ENCODE assay signal across 10 cellular contexts in the genomic region with DNA sequence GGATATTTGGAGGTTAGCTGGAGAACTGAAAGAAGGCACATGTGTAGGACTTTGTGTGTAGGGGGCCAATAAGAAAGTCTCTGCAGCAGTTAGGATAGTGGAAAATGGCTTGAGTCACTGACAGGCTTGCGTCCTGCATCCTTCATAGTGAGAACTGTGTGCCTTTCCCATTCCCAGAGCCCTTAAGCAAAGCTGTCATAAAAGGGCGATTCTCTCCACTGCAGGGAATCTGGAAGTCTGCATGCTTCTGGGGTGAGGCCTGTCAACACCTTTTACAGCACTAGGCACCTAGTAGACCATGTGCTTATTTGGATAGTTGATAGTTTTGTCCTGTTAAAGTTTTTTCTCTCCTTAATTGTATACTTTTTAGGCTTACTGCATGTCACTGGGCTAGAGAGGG. TPM values are rescaled to one million over a fixed set of nuclear protein-coding genes. Genes with fewer than 3 reads are reported as not detected.
DNase-seq lines count a peak whose midpoint lies in the region; ATAC-seq, FAIRE-seq and TF ChIP-seq lines count a peak whose summit lies in the region.
"Had no signal": no experiment of that assay in that cellular context is flagged by ENCODE, and none has a peak within 500 bp of the region (broad histone marks: within the 10 kb centered on the region; RNA-seq: fewer than 3 reads in every experiment).

No MANE protein-coding gene starts in this region.

- no peaks in the 10 kb centered on the region for H3K27me3 ChIP-seq in HUES64 (ENCODE audit: insufficient read depth, low read length)
- no peaks in the 10 kb centered on the region for H3K27me3 ChIP-seq in hepatocyte
- no peaks in the 10 kb centered on the region for H3K27me3 ChIP-seq in small intestine (ENCODE audit: control insufficient read depth in 2 of 2, insufficient read depth in 2 of 2, low read length in 2 of 2)
- H3K27me3 ChIP-seq in suprapubic skin, result no peaks in the 10 kb centered on the region

- no peak overlapping the region for H3K4me2 ChIP-seq in hepatocyte

- TF ChIP-seq EP300 in suprapubic skin (IDR thresholded peaks at IDR 0.05), result no peak

- ATAC-seq in GM21381 (IDR thresholded peaks at IDR 0.05; ENCODE audit: unreplicated experiment), result no peak
- ATAC-seq: CD8-positive, alpha-beta T cell had no signal

- no peaks in the 10 kb centered on the region for H3K36me3 ChIP-seq in HUES64 (ENCODE audit: insufficient read depth, low read length)
- H3K36me3 ChIP-seq in hepatocyte (replicated peaks; ENCODE audit: insufficient read depth, low read depth), result no peaks in the 10 kb centered on the region
- no peaks in the 10 kb centered on the region for H3K36me3 ChIP-seq in small intestine (ENCODE audit: control insufficient read depth in 2 of 2, insufficient read depth in 2 of 2, low read length in 2 of 2)
- H3K36me3 ChIP-seq in suprapubic skin, result no peaks in the 10 kb centered on the region

- H3K9me2 ChIP-seq in hepatocyte (replicated peaks; ENCODE audit: insufficient read depth), result no peaks in the 10 kb centered on the region

- peaks cover 7% of the 10 kb centered on the region for H4K20me1 ChIP-seq in hepatocyte (ENCODE audit: insufficient read depth, poor library complexity, severe bottlenecking)

- TF ChIP-seq POLR2A in suprapubic skin (IDR thresholded peaks at IDR 0.05), result no peak

- TF ChIP-seq CTCF in hepatocyte (IDR thresholded peaks at IDR 0.05; ENCODE audit: poor library complexity), result no peak
- no peak for TF ChIP-seq CTCF in suprapubic skin (IDR thresholded peaks at IDR 0.05)

- DNase-seq in cerebellar cortex (ENCODE audit: low spot score) (peak; percentile 77), hepatocyte (ENCODE audit: low spot score) (peak; percentile 52), small intestine (peak; percentile 8), suprapubic skin (ENCODE audit: low spot score in 2 of 2) (no peak), NCI-H524 (lab: John Stamatoyannopoulos, UW) (no peak)
- DNase-seq: CD8-positive, alpha-beta T cell; naive B cell had no signal

- peaks cover 87% of the 10 kb centered on the region for H3K79me2 ChIP-seq in hepatocyte

- H3K9me3 ChIP-seq in HUES64 (ENCODE audit: insufficient read depth, low read depth, low read length), result no peaks in the 10 kb centered on the region
- no peaks in the 10 kb centered on the region for H3K9me3 ChIP-seq in hepatocyte (ENCODE audit: low read depth)
- H3K9me3 ChIP-seq in small intestine (ENCODE audit: control insufficient read depth, low read depth), result no peaks in the 10 kb centered on the region
- H3K9me3 ChIP-seq in suprapubic skin, result no peaks in the 10 kb centered on the region

- whole genome bisulfite sequencing in HUES64, result 52% methylated on average over 2 of the region's 2 CpGs
- WGBS in hepatocyte (ENCODE audit: low lambda C conversion rate, missing lambda C conversion rate), result 33% methylated on average over 2 of the region's 2 CpGs
- WGBS in small intestine, 3 donors, result 61 to 75% (median 66%) methylated on average over 2 of the region's 2 CpGs
- 37% methylated on average over 2 of the region's 2 CpGs for WGBS in suprapubic skin

- H3K4me1 ChIP-seq in HUES64 (ENCODE audit: insufficient read depth, low read length) (peaks cover 54% of the 10 kb centered on the region), hepatocyte (ENCODE audit: insufficient read depth) (peaks cover 13% of the 10 kb centered on the region), small intestine (ENCODE audit: control insufficient read depth in 2 of 2, insufficient read depth in 1 of 2, low read depth in 1 of 2, low read length in 1 of 2) (peaks cover 0 to 8% of the 10 kb centered on the region in 2 donors), suprapubic skin (peaks cover 41% of the 10 kb centered on the region)

- FAIRE-seq in small intestine (lab: Jason Lieb, UNC), result no peak

- no peak overlapping the region for H2AFZ ChIP-seq in hepatocyte

- H3K4me3 ChIP-seq in HUES64 (ENCODE audit: low read length) (no peak overlapping the region), hepatocyte (no peak overlapping the region), small intestine (ENCODE audit: low read depth in 1 of 2, low read length in 2 of 2) (no peak overlapping the region), suprapubic skin (no peak overlapping the region)
- H3K4me3 ChIP-seq: coronary artery had no signal

- H3K27ac ChIP-seq in HUES64 (ENCODE audit: low read depth, low read length), result peak overlapping the region; percentile 34; the same call in 1 of the 2 replicates
- peak overlapping the region; percentile 63 for H3K27ac ChIP-seq in hepatocyte
- peak overlapping the region in 1 of 2 donors; percentile 26 for H3K27ac ChIP-seq in small intestine (ENCODE audit: low read depth in 1 of 2, low read length in 1 of 2)
- H3K27ac ChIP-seq in suprapubic skin, result no peak overlapping the region

- no peak overlapping the region for H3K9ac ChIP-seq in HUES64 (ENCODE audit: low read depth, low read length)

RNA-seq across cellular contexts. Expression of a gene that starts 39.4 kb away (rescaled TPM):
- 76.3 TPM for polyA plus RNA-seq in HUES64 (2013, experiment 1 of 2)
- polyA plus RNA-seq in HUES64 (2013, experiment 2 of 2), result 81.7 TPM
- total RNA-seq in hepatocyte, result 136 TPM in 2 replicates
- 47.1 and 60.1 TPM in 2 replicates for polyA plus RNA-seq in hepatocyte
- 10 to 100 TPM; 18.1 to 47.8 (median 21.3) TPM for polyA plus RNA-seq in small intestine
- total RNA-seq in suprapubic skin, result 100 to 1,000 TPM; 421 to 942 (median 545) TPM

Comparison
In these comparisons a context has a peak if more than half of its experiments do, and no peak if none do; other contexts are left out.
1. DNase-seq: peak in cerebellar cortex (single experiment), hepatocyte (single experiment) and small intestine (single experiment); none in suprapubic skin (0 of 2) and NCI-H524 (0 of 2).